In genomic region chr3:126525853-126526667, GRCh38 we compare ENCODE assay signal across 17 cellular contexts. TPM values are rescaled to one million over a fixed set of nuclear protein-coding genes. Genes with fewer than 3 reads are reported as not detected.
"Had no signal": no experiment of that assay in that cellular context is flagged by ENCODE, and none has a peak within 500 bp of the region (broad histone marks: within the 10 kb centered on the region; RNA-seq: fewer than 3 reads in every experiment).

No MANE protein-coding gene starts in this region.

- H3K4me3 ChIP-seq: neural progenitor cell, thyroid gland, vagina had no signal

- DNase-seq: activated CD4-positive, alpha-beta T cell treated with anti-CD3 and anti-CD28 coated beads for 48 hours; activated naive CD4-positive, alpha-beta T cell treated with anti-CD3 and anti-CD28 coated beads for 36 hours; central memory CD4-positive, alpha-beta T cell; cortex of kidney; effector memory CD4-positive, alpha-beta T cell; left ventricle myocardium superior; retina; small intestine; T-cell; T1000; thyroid gland had no signal

- H3K36me3 ChIP-seq: neural progenitor cell, thyroid gland, vagina had no signal

- H3K9ac ChIP-seq: neural progenitor cell, parathyroid adenoma had no signal

- H3K27ac Mint-ChIP-seq: activated naive CD4-positive, alpha-beta T cell treated with anti-CD3 and anti-CD28 coated beads for 36 hours; activated T-helper 1 cell treated with anti-CD3 and anti-CD28 coated beads, Interleukin-12 subunit alpha, Interleukin-12 subunit beta, Interleukin-2, Interleukin-4 antibody, amounts not matched to agents 30 ng/mL and 10 ng/mL and 1 ng/mL, durations not matched to agents 14 hours and 24 hours and 36 hours; stimulated activated effector memory CD8-positive, alpha-beta T cell treated with anti-CD3 and anti-CD28 coated beads, Interleukin-12 subunit alpha, Interleukin-12 subunit beta, amount 100 ng/mL, for 72 hours; T-cell had no signal

- H3K27ac ChIP-seq: epithelial cell of prostate, neural progenitor cell, parathyroid adenoma, thyroid gland, vagina had no signal

- H3K36me3 Mint-ChIP-seq: neural progenitor cell; stimulated activated effector memory CD8-positive, alpha-beta T cell treated with anti-CD3 and anti-CD28 coated beads, Interleukin-12 subunit alpha, Interleukin-12 subunit beta, amount 100 ng/mL, for 72 hours; T-cell had no signal

- FAIRE-seq: small intestine had no signal

- H3K9me3 Mint-ChIP-seq: activated naive CD4-positive, alpha-beta T cell treated with anti-CD3 and anti-CD28 coated beads for 36 hours; activated T-helper 1 cell treated with anti-CD3 and anti-CD28 coated beads, Interleukin-12 subunit alpha, Interleukin-12 subunit beta, Interleukin-2, Interleukin-4 antibody, amounts not matched to agents 30 ng/mL and 10 ng/mL and 1 ng/mL, durations not matched to agents 14 hours and 24 hours and 36 hours; neural progenitor cell; stimulated activated effector memory CD8-positive, alpha-beta T cell treated with anti-CD3 and anti-CD28 coated beads, Interleukin-12 subunit alpha, Interleukin-12 subunit beta, amount 100 ng/mL, for 72 hours; T-cell had no signal

- H3K27me3 ChIP-seq: thyroid gland, vagina had no signal

- ATAC-seq: left ventricle myocardium superior; stimulated activated effector memory CD8-positive, alpha-beta T cell treated with anti-CD3 and anti-CD28 coated beads, Interleukin-12 subunit alpha, Interleukin-12 subunit beta, amount 100 ng/mL, for 72 hours; T-cell had no signal

- H3K4me1 Mint-ChIP-seq: T-cell had no signal

- H3K4me3 Mint-ChIP-seq: activated naive CD4-positive, alpha-beta T cell treated with anti-CD3 and anti-CD28 coated beads for 36 hours; activated T-helper 1 cell treated with anti-CD3 and anti-CD28 coated beads, Interleukin-12 subunit alpha, Interleukin-12 subunit beta, Interleukin-2, Interleukin-4 antibody, amounts not matched to agents 30 ng/mL and 10 ng/mL and 1 ng/mL, durations not matched to agents 14 hours and 24 hours and 36 hours; neural progenitor cell; stimulated activated effector memory CD8-positive, alpha-beta T cell treated with anti-CD3 and anti-CD28 coated beads, Interleukin-12 subunit alpha, Interleukin-12 subunit beta, amount 100 ng/mL, for 72 hours; T-cell had no signal

- H3K9me3 ChIP-seq: thyroid gland, vagina had no signal

RNA-seq across cellular contexts. Expression of gene CHST13, which starts 2.1 kb away (rescaled TPM):
- total RNA-seq: activated naive CD4-positive, alpha-beta T cell treated with anti-CD3 and anti-CD28 coated beads for 36 hours; activated T-helper 1 cell treated with anti-CD3 and anti-CD28 coated beads, Interleukin-12 subunit alpha, Interleukin-12 subunit beta, Interleukin-2, Interleukin-4 antibody, amounts not matched to agents 30 ng/mL and 10 ng/mL and 1 ng/mL, durations not matched to agents 14 hours and 24 hours and 36 hours had no signal

RNA-seq across cellular contexts. Expression of gene UROC1, which starts 8.5 kb away (rescaled TPM):
- total RNA-seq: activated naive CD4-positive, alpha-beta T cell treated with anti-CD3 and anti-CD28 coated beads for 36 hours; activated T-helper 1 cell treated with anti-CD3 and anti-CD28 coated beads, Interleukin-12 subunit alpha, Interleukin-12 subunit beta, Interleukin-2, Interleukin-4 antibody, amounts not matched to agents 30 ng/mL and 10 ng/mL and 1 ng/mL, durations not matched to agents 14 hours and 24 hours and 36 hours; left ventricle myocardium superior; thyroid gland; vagina had no signal

RNA-seq across cellular contexts. Expression of gene C3orf22, which starts 32.7 kb away (rescaled TPM):
- total RNA-seq: activated naive CD4-positive, alpha-beta T cell treated with anti-CD3 and anti-CD28 coated beads for 36 hours; activated T-helper 1 cell treated with anti-CD3 and anti-CD28 coated beads, Interleukin-12 subunit alpha, Interleukin-12 subunit beta, Interleukin-2, Interleukin-4 antibody, amounts not matched to agents 30 ng/mL and 10 ng/mL and 1 ng/mL, durations not matched to agents 14 hours and 24 hours and 36 hours; left ventricle myocardium superior; T-cell; thyroid gland; vagina had no signal
- polyA plus RNA-seq: small intestine had no signal
